In the genomic region with DNA sequence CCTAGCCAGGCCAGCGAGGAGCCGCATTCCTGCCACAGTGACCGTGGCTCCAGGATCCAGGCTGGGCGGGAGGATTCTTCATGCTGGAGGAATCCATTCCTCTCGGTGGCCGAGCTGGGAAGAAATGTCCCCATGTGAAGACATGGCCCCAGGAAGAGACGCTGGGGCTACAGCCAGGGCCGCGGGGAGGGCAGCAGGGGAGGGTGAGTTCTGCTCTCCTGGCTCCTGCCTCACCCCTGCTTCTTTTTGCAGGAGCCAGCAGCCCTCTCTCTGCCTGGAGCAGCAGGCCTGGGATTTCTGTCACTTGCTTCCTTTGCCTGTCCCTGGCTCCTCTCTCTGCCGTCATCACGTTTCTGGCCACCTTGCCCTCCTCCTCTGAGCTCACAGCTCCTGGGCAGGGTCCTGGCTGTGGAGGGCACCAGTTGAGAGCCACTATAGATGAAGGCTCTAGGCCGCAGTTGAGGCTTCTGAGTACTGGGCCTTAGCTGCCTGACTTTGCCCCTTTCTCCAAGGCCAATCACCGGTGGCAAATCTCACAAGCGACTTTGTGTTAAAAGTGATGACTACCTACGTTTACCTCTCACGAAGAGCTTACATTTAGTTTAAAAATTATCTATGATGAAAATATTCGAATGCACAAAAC, we compare ENCODE assay signal across 22 cellular contexts. TPM values are rescaled to one million over a fixed set of nuclear protein-coding genes. Genes with fewer than 3 reads are reported as not detected.
DNase-seq lines count a peak whose midpoint lies in the region; ATAC-seq and TF ChIP-seq lines count a peak whose summit lies in the region.
"Had no signal": no experiment of that assay in that cellular context is flagged by ENCODE, and none has a peak within 500 bp of the region (broad histone marks: within the 10 kb centered on the region; RNA-seq: fewer than 3 reads in every experiment).

No MANE protein-coding gene starts in this region.

- H3F3A ChIP-seq in GM23338 (replicated peaks; ENCODE audit: low read depth): no peaks in the 10 kb centered on the region; the same call in none of the 2 replicates

- H3K4me1 Mint-ChIP-seq in GM23338 (peaks cover 57% of the 10 kb centered on the region), T-helper 17 cell (peaks cover 9% of the 10 kb centered on the region)
- peaks cover 28% of the 10 kb centered on the region for H3K4me1 Mint-ChIP-seq in stimulated activated effector memory CD8-positive, alpha-beta T cell treated with anti-CD3 and anti-CD28 coated beads, Interleukin-12 subunit alpha, Interleukin-12 subunit beta, amount 100 ng/mL, for 72 hours
- peaks cover 13% of the 10 kb centered on the region for H3K4me1 Mint-ChIP-seq in stimulated activated memory B cell treated with anti-CD40 and anti-IgM and Interleukin-4, amounts not matched to agents 10 μg/mL and 1 μg/mL and 100 μg/mL, for 72 hours

- H3K4me2 ChIP-seq in GM23338 (0 out of 2 replicates have a peak overlapping the region, but pooled peaks have one; percentile 38), mesendoderm (ENCODE audit: low read length) (no peak overlapping the region)
- H3K4me2 ChIP-seq: SK-N-SH had no signal

- peak; percentile 37 for DNase-seq in GM23338 (ENCODE audit: low spot score)
- no peak for DNase-seq in T-helper 17 cell
- peak; percentile 57 for DNase-seq in mesendoderm
- no peak for DNase-seq in stimulated activated effector memory CD8-positive, alpha-beta T cell treated with anti-CD3 and anti-CD28 coated beads, Interleukin-12 subunit alpha, Interleukin-12 subunit beta, amount 100 ng/mL, for 72 hours (ENCODE audit: low spot score in 2 of 2)
- no peak for DNase-seq in LoVo (ENCODE audit: low spot score)
- DNase-seq: CD4-positive, CD25-positive, alpha-beta regulatory T cell; DMS79; HFFc6; NCI-H146; NCI-H2029; NCI-H226; NCI-H510A treated with DMSO at 0.1 percent for 48 hours; NCI-H748 treated with DMSO at 0.1 percent for 48 hours; SIG-M5; SK-N-SH had no signal

- no peak overlapping the region for H3K56ac ChIP-seq in mesendoderm (ENCODE audit: low read length)

- H2BK120ac ChIP-seq in mesendoderm (ENCODE audit: low read depth, low read length): no peak overlapping the region

- H3K27me3 Mint-ChIP-seq in GM23338 (ENCODE audit: insufficient read depth, low read depth, poor library complexity): peaks cover 24% of the 10 kb centered on the region
- peaks cover 86% of the 10 kb centered on the region for H3K27me3 Mint-ChIP-seq in T-helper 17 cell
- H3K27me3 Mint-ChIP-seq in stimulated activated memory B cell treated with anti-CD40 and anti-IgM and Interleukin-4, amounts not matched to agents 10 μg/mL and 1 μg/mL and 100 μg/mL, for 72 hours: peaks cover 91% of the 10 kb centered on the region

- no peak overlapping the region for H4K8ac ChIP-seq in mesendoderm (ENCODE audit: low read depth, low read length)

- WGBS in mesendoderm (ENCODE audit: extremely low coverage, insufficient coverage, low lambda C conversion rate): no CpG with 5 or more reads among the region's 17 CpGs

- H3K27me3 ChIP-seq in GM23338 (ENCODE audit: insufficient read depth) (no peaks in the 10 kb centered on the region), mesendoderm (ENCODE audit: insufficient read depth, low read length, poor library complexity) (no peaks in the 10 kb centered on the region)

- H3K9ac ChIP-seq in mesendoderm (ENCODE audit: low read length): peak overlapping the region; percentile 21
- H3K9ac ChIP-seq: SK-N-SH had no signal

- no peaks in the 10 kb centered on the region for H3K9me2 ChIP-seq in GM23338 (ENCODE audit: insufficient read depth)
- H3K9me2 ChIP-seq: SK-N-SH had no signal

- H2AK5ac ChIP-seq in mesendoderm (ENCODE audit: low read length): no peak overlapping the region

- no peaks in the 10 kb centered on the region for H3K79me1 ChIP-seq in mesendoderm (ENCODE audit: low read length)

- H2BK15ac ChIP-seq in mesendoderm (replicated peaks; ENCODE audit: low read depth): no peak overlapping the region

- no peaks in the 10 kb centered on the region for H3K9me3 Mint-ChIP-seq in GM23338
- no peaks in the 10 kb centered on the region for H3K9me3 Mint-ChIP-seq in stimulated activated effector memory CD8-positive, alpha-beta T cell treated with anti-CD3 and anti-CD28 coated beads, Interleukin-12 subunit alpha, Interleukin-12 subunit beta, amount 100 ng/mL, for 72 hours
- H3K9me3 Mint-ChIP-seq in stimulated activated memory B cell treated with anti-CD40 and anti-IgM and Interleukin-4, amounts not matched to agents 10 μg/mL and 1 μg/mL and 100 μg/mL, for 72 hours: no peaks in the 10 kb centered on the region
- H3K9me3 Mint-ChIP-seq: HFFc6 had no signal

- H3K4me1 ChIP-seq in GM23338 (ENCODE audit: insufficient read depth): peaks cover 31% of the 10 kb centered on the region
- peaks cover 2% of the 10 kb centered on the region for H3K4me1 ChIP-seq in mesendoderm (ENCODE audit: control insufficient read depth, low read depth, low read length)

- no peak overlapping the region for H4K5ac ChIP-seq in mesendoderm (ENCODE audit: low read length)

- no peak overlapping the region for H2BK5ac ChIP-seq in mesendoderm (ENCODE audit: low read length)

- no peak for TF ChIP-seq CTCF in GM23338 (conservative IDR thresholded peaks at IDR 0.05; ENCODE audit: low read depth in 2 of 2)

- ATAC-seq in GM23338 (peak; percentile 7; the same call in 1 of the 3 replicates), T-helper 17 cell (no peak), GM19023 (IDR thresholded peaks at IDR 0.05; ENCODE audit: unreplicated experiment) (no peak)
- ATAC-seq in stimulated activated effector memory CD8-positive, alpha-beta T cell treated with anti-CD3 and anti-CD28 coated beads, Interleukin-12 subunit alpha, Interleukin-12 subunit beta, amount 100 ng/mL, for 72 hours: no peak
- no peak for ATAC-seq in stimulated activated memory B cell treated with anti-CD40 and anti-IgM and Interleukin-4, amounts not matched to agents 10 μg/mL and 1 μg/mL and 100 μg/mL, for 72 hours

- H3K4ac ChIP-seq in mesendoderm (ENCODE audit: low read depth, low read length): no peak overlapping the region

- H3K4me3 Mint-ChIP-seq in GM23338: no peak overlapping the region
- no peak overlapping the region for H3K4me3 Mint-ChIP-seq in T-helper 17 cell
- peak overlapping the region; percentile 26 for H3K4me3 Mint-ChIP-seq in stimulated activated effector memory CD8-positive, alpha-beta T cell treated with anti-CD3 and anti-CD28 coated beads, Interleukin-12 subunit alpha, Interleukin-12 subunit beta, amount 100 ng/mL, for 72 hours
- H3K4me3 Mint-ChIP-seq in stimulated activated memory B cell treated with anti-CD40 and anti-IgM and Interleukin-4, amounts not matched to agents 10 μg/mL and 1 μg/mL and 100 μg/mL, for 72 hours: no peak overlapping the region
- H3K4me3 Mint-ChIP-seq: HFFc6 had no signal

- H3K27ac ChIP-seq in GM23338 (ENCODE audit: low read depth) (no peak overlapping the region), mesendoderm (ENCODE audit: low read depth, low read length) (no peak overlapping the region)
- H3K27ac ChIP-seq: RWPE1 had no signal

- no peak overlapping the region for H3K27ac Mint-ChIP-seq in GM23338
- peak overlapping the region; percentile 11 for H3K27ac Mint-ChIP-seq in T-helper 17 cell
- no peak overlapping the region for H3K27ac Mint-ChIP-seq in stimulated activated effector memory CD8-positive, alpha-beta T cell treated with anti-CD3 and anti-CD28 coated beads, Interleukin-12 subunit alpha, Interleukin-12 subunit beta, amount 100 ng/mL, for 72 hours
- no peak overlapping the region for H3K27ac Mint-ChIP-seq in stimulated activated memory B cell treated with anti-CD40 and anti-IgM and Interleukin-4, amounts not matched to agents 10 μg/mL and 1 μg/mL and 100 μg/mL, for 72 hours
- H3K27ac Mint-ChIP-seq: CD4-positive, CD25-positive, alpha-beta regulatory T cell; HFFc6 had no signal

- no peak overlapping the region for H3K18ac ChIP-seq in mesendoderm (ENCODE audit: low read length)

- no peak overlapping the region for H3K4me3 ChIP-seq in GM23338
- H3K4me3 ChIP-seq in mesendoderm (ENCODE audit: low read length): no peak overlapping the region
- H3K4me3 ChIP-seq: GM12878, K562 had no signal

- no peaks in the 10 kb centered on the region for H4K20me1 ChIP-seq in GM23338 (replicated peaks; ENCODE audit: insufficient read depth)

- H3K36me3 ChIP-seq in GM23338 (ENCODE audit: insufficient read depth) (no peaks in the 10 kb centered on the region), mesendoderm (ENCODE audit: control insufficient read depth, insufficient read depth, low read length) (no peaks in the 10 kb centered on the region)

- peak overlapping the region; percentile 20 for H2AFZ ChIP-seq in GM23338

- H3K9me3 ChIP-seq in T-helper 17 cell (ENCODE audit: control insufficient read depth, low read length, poor library complexity, severe bottlenecking): no peaks in the 10 kb centered on the region
- H3K9me3 ChIP-seq: SK-N-SH had no signal

- H3K23ac ChIP-seq in mesendoderm (ENCODE audit: low read length): no peak overlapping the region

- H3K36me3 Mint-ChIP-seq in GM23338 (ENCODE audit: low read depth): no peaks in the 10 kb centered on the region
- peaks cover 2% of the 10 kb centered on the region for H3K36me3 Mint-ChIP-seq in T-helper 17 cell (ENCODE audit: low read depth)
- H3K36me3 Mint-ChIP-seq in stimulated activated effector memory CD8-positive, alpha-beta T cell treated with anti-CD3 and anti-CD28 coated beads, Interleukin-12 subunit alpha, Interleukin-12 subunit beta, amount 100 ng/mL, for 72 hours: peaks cover 6% of the 10 kb centered on the region
- no peaks in the 10 kb centered on the region for H3K36me3 Mint-ChIP-seq in stimulated activated memory B cell treated with anti-CD40 and anti-IgM and Interleukin-4, amounts not matched to agents 10 μg/mL and 1 μg/mL and 100 μg/mL, for 72 hours
- H3K36me3 Mint-ChIP-seq: CD4-positive, CD25-positive, alpha-beta regulatory T cell had no signal

- H3K79me2 ChIP-seq in GM23338 (replicated peaks; ENCODE audit: insufficient read depth) (no peaks in the 10 kb centered on the region), mesendoderm (ENCODE audit: control insufficient read depth, insufficient read depth, low read length) (no peaks in the 10 kb centered on the region)

TF ChIP-seq in GM23338, 12 proteins besides CTCF, POLR2A, EP300 and RAD21 (continues in another document):
- TF ChIP-seq STAT1 (IDR thresholded peaks at IDR 0.05; ENCODE audit: unreplicated experiment) (no peak), EZH2phosphoT487 (IDR thresholded peaks at IDR 0.05; ENCODE audit: unreplicated experiment) (no peak), ZNF114 (CRISPR knock-in tag; IDR thresholded peaks at IDR 0.05) (no peak), NANOG (IDR thresholded peaks at IDR 0.05; ENCODE audit: borderline replicate concordance) (no peak), POLR2AphosphoS5 (IDR thresholded peaks at IDR 0.05; ENCODE audit: low read depth) (no peak)

RNA-seq across cellular contexts. Expression of gene ENPP6, which starts 48.3 kb away (rescaled TPM):
- 0.23 TPM in 1 of 2 replicates, not detected in the other for total RNA-seq in GM23338 (2014; rRNA removed; shearing (Covaris generic))
- polyA plus RNA-seq in GM23338 (2016; fragmentation: Nextera tagmentation; extraction: Ambion mirVana): 0.05 and 0.11 TPM in 2 replicates
- total RNA-seq in T-helper 17 cell: not detected
- polyA plus RNA-seq in mesendoderm (2013, experiment 1 of 2): 0.21 TPM
- polyA plus RNA-seq in mesendoderm (2013, experiment 2 of 2): 0.29 TPM
- total RNA-seq: CD4-positive, CD25-positive, alpha-beta regulatory T cell; H4; HFFc6 had no signal
- polyA plus RNA-seq: BJ; CD4-positive, CD25-positive, alpha-beta regulatory T cell; K562; SK-N-SH had no signal

Comparison
In these comparisons a context has a peak if more than half of its experiments do, and no peak if none do; other contexts are left out.
1. DNase-seq: peak in GM23338 (single experiment) and mesendoderm (single experiment); none in T-helper 17 cell (0 of 3), stimulated activated effector memory CD8-positive, alpha-beta T cell treated with anti-CD3 and anti-CD28 coated beads, Interleukin-12 subunit alpha, Interleukin-12 subunit beta, amount 100 ng/mL, for 72 hours (0 of 2) and LoVo (single experiment).